In the genomic region with DNA sequence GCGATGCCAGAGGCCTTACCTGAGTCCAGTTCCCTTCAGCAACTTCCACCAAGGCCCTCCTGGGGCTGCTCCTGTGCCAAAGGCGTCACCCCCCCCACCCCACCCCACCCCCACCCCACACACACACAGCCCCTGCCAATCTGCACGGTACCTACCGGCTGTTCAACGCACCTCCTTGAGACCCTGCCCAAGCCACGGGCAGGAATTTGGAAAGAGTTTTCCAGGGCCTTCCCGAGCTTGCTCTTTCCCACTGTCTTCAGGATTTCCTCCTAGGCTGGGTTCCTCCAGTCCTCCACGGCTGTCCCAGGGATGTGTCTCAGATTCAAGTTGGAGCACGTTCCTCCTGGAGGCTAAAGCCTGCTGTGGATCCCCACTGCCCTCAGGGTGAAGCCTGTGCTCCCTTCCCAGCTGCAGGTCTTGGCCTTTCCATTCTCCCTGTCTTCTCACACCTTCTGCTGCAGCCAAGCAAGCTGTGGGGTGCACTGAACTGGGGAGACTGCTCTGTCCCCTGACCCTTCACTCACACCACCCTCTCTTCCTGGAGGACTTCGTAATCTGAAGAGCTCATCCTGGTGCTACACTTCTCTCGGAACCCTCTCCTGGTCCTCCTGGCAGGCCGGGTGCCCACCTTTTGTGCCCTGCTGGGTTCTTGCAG, we compare ENCODE assay signal across 1 cellular context.
TF ChIP-seq lines count a peak whose summit lies in the region.

No MANE protein-coding gene starts in this region.

TF ChIP-seq in H1, 55 proteins besides CTCF, POLR2A, EP300 and RAD21 (continued from another document):
- TF ChIP-seq SRF (IDR thresholded peaks at IDR 0.05; ENCODE audit: low read depth, low read length) (no peak), RBBP5 (IDR thresholded peaks at IDR 0.05; ENCODE audit: borderline replicate concordance, low read depth, low read length) (no peak), POLR2AphosphoS5 (IDR thresholded peaks at IDR 0.05; ENCODE audit: low read depth, low read length) (no peak), SP4 (IDR thresholded peaks at IDR 0.05; ENCODE audit: low read length) (no peak), PHF8 (conservative IDR thresholded peaks at IDR 0.05; ENCODE audit: low read depth, low read length) (no peak), SP2 (IDR thresholded peaks at IDR 0.05; ENCODE audit: low read length) (no peak), ZNF274 (IDR thresholded peaks at IDR 0.05; ENCODE audit: borderline replicate concordance, extremely low read depth, low read length) (no peak), RXRA (IDR thresholded peaks at IDR 0.05; ENCODE audit: insufficient read depth, low read depth, low read length) (no peak), RNF2 (IDR thresholded peaks at IDR 0.05; ENCODE audit: borderline replicate concordance, low read depth, low read length, missing control alignments, poor library complexity, severe bottlenecking) (no peak), SIX5 (IDR thresholded peaks at IDR 0.05; ENCODE audit: low read depth, low read length) (no peak), CEBPB (IDR thresholded peaks at IDR 0.05; ENCODE audit: low read depth, low read length) (no peak), ASH2L (IDR thresholded peaks at IDR 0.05; ENCODE audit: low read length) (no peak), TAF1 (IDR thresholded peaks at IDR 0.05; ENCODE audit: low read depth, low read length) (no peak)
- TF ChIP-seq, protein P1, sequence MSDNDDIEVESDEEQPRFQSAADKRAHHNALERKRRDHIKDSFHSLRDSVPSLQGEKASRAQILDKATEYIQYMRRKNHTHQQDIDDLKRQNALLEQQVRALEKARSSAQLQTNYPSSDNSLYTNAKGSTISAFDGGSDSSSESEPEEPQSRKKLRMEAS (IDR thresholded peaks at IDR 0.05) = no peak
- TF ChIP-seq, protein P2, sequence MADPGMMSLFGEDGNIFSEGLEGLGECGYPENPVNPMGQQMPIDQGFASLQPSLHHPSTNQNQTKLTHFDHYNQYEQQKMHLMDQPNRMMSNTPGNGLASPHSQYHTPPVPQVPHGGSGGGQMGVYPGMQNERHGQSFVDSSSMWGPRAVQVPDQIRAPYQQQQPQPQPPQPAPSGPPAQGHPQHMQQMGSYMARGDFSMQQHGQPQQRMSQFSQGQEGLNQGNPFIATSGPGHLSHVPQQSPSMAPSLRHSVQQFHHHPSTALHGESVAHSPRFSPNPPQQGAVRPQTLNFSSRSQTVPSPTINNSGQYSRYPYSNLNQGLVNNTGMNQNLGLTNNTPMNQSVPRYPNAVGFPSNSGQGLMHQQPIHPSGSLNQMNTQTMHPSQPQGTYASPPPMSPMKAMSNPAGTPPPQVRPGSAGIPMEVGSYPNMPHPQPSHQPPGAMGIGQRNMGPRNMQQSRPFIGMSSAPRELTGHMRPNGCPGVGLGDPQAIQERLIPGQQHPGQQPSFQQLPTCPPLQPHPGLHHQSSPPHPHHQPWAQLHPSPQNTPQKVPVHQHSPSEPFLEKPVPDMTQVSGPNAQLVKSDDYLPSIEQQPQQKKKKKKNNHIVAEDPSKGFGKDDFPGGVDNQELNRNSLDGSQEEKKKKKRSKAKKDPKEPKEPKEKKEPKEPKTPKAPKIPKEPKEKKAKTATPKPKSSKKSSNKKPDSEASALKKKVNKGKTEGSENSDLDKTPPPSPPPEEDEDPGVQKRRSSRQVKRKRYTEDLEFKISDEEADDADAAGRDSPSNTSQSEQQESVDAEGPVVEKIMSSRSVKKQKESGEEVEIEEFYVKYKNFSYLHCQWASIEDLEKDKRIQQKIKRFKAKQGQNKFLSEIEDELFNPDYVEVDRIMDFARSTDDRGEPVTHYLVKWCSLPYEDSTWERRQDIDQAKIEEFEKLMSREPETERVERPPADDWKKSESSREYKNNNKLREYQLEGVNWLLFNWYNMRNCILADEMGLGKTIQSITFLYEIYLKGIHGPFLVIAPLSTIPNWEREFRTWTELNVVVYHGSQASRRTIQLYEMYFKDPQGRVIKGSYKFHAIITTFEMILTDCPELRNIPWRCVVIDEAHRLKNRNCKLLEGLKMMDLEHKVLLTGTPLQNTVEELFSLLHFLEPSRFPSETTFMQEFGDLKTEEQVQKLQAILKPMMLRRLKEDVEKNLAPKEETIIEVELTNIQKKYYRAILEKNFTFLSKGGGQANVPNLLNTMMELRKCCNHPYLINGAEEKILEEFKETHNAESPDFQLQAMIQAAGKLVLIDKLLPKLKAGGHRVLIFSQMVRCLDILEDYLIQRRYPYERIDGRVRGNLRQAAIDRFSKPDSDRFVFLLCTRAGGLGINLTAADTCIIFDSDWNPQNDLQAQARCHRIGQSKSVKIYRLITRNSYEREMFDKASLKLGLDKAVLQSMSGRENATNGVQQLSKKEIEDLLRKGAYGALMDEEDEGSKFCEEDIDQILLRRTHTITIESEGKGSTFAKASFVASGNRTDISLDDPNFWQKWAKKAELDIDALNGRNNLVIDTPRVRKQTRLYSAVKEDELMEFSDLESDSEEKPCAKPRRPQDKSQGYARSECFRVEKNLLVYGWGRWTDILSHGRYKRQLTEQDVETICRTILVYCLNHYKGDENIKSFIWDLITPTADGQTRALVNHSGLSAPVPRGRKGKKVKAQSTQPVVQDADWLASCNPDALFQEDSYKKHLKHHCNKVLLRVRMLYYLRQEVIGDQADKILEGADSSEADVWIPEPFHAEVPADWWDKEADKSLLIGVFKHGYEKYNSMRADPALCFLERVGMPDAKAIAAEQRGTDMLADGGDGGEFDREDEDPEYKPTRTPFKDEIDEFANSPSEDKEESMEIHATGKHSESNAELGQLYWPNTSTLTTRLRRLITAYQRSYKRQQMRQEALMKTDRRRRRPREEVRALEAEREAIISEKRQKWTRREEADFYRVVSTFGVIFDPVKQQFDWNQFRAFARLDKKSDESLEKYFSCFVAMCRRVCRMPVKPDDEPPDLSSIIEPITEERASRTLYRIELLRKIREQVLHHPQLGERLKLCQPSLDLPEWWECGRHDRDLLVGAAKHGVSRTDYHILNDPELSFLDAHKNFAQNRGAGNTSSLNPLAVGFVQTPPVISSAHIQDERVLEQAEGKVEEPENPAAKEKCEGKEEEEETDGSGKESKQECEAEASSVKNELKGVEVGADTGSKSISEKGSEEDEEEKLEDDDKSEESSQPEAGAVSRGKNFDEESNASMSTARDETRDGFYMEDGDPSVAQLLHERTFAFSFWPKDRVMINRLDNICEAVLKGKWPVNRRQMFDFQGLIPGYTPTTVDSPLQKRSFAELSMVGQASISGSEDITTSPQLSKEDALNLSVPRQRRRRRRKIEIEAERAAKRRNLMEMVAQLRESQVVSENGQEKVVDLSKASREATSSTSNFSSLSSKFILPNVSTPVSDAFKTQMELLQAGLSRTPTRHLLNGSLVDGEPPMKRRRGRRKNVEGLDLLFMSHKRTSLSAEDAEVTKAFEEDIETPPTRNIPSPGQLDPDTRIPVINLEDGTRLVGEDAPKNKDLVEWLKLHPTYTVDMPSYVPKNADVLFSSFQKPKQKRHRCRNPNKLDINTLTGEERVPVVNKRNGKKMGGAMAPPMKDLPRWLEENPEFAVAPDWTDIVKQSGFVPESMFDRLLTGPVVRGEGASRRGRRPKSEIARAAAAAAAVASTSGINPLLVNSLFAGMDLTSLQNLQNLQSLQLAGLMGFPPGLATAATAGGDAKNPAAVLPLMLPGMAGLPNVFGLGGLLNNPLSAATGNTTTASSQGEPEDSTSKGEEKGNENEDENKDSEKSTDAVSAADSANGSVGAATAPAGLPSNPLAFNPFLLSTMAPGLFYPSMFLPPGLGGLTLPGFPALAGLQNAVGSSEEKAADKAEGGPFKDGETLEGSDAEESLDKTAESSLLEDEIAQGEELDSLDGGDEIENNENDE (IDR thresholded peaks at IDR 0.05; ENCODE audit: insufficient replicate concordance, low read length) = no peak
